25 cellular contexts compared by ENCODE assay signal in genomic region chr7:84055904-84056615, GRCh38.
DNase-seq lines count a peak whose midpoint lies in the region; ATAC-seq, FAIRE-seq and TF ChIP-seq lines count a peak whose summit lies in the region.
"Had no signal": no experiment of that assay in that cellular context is flagged by ENCODE, and none has a peak within 500 bp of the region (broad histone marks: within the 10 kb centered on the region; RNA-seq: fewer than 3 reads in every experiment).

No MANE protein-coding gene starts in this region.

- TF ChIP-seq CTCF in A549 (IDR thresholded peaks at IDR 0.05) (no peak), K562 (IDR thresholded peaks at IDR 0.05 in 2 of 3, conservative IDR thresholded peaks at IDR 0.05 in 1 of 3; ENCODE audit: insufficient read depth in 2 of 3, low read depth in 1 of 3, low read length in 3 of 3) (no peak)

- peaks cover 37% of the 10 kb centered on the region for H3K4me1 ChIP-seq in A549
- H3K4me1 ChIP-seq in K562 (replicated peaks in 1 of 2; ENCODE audit: control insufficient read depth in 2 of 2, insufficient read depth in 2 of 2, low read length in 2 of 2) = no peaks in the 10 kb centered on the region
- no peaks in the 10 kb centered on the region for H3K4me1 ChIP-seq in iPS-15b (ENCODE audit: control insufficient read depth, insufficient read depth, low read length)
- H3K4me1 ChIP-seq: BLaER1, body of pancreas, Peyer's patch, suprapubic skin, vagina had no signal

- H3K27ac ChIP-seq in A549 (peak overlapping the region in 1 of 2 experiments; percentile 13; a peak in 1 of 6 replicates), K562 (ENCODE audit: extremely low read depth, low read depth, low read length) (no peak overlapping the region)
- H3K27ac ChIP-seq: BLaER1, body of pancreas, KMS-11, Peyer's patch, suprapubic skin, vagina had no signal

- no peak overlapping the region for H3K4me3 ChIP-seq in A549
- H3K4me3 ChIP-seq in K562 = no peak overlapping the region
- peak overlapping the region; percentile 8 for H3K4me3 ChIP-seq in iPS-15b (ENCODE audit: low read depth, low read length)
- H3K4me3 ChIP-seq: BLaER1, body of pancreas, GM12878, Peyer's patch, suprapubic skin, vagina had no signal

- H3K27me3 ChIP-seq in K562 (ENCODE audit: control insufficient read depth in 2 of 2, insufficient read depth in 2 of 2, low read length in 2 of 2) (no peaks in the 10 kb centered on the region), iPS-15b (ENCODE audit: control insufficient read depth, insufficient read depth, low read length) (no peaks in the 10 kb centered on the region)
- H3K27me3 ChIP-seq: BLaER1, body of pancreas, Peyer's patch, suprapubic skin, vagina had no signal

- FAIRE-seq in A549 (lab: Jason Lieb, UNC) (peak; percentile 23), K562 (lab: Jason Lieb, UNC) (no peak)
- FAIRE-seq: GM12878 had no signal

- ATAC-seq in A549 (no peak), K562 (no peak), HG03196 (IDR thresholded peaks at IDR 0.05; ENCODE audit: unreplicated experiment) (no peak), GM18519 (IDR thresholded peaks at IDR 0.05; ENCODE audit: low FRiP score, unreplicated experiment) (no peak)
- ATAC-seq: activated CD8-positive, alpha-beta T cell treated with anti-CD3 and anti-CD28 coated beads, Interleukin-2, amount 10 ng/mL, durations not matched to agents 7 days and 5 days; activated naive CD8-positive, alpha-beta T cell treated with anti-CD3 and anti-CD28 coated beads, Interleukin-2, amount 50 U/mL, for 24 hours; body of pancreas; effector memory CD8-positive, alpha-beta T cell; GM12878; stimulated activated naive B cell treated with anti-CD40 and anti-IgM and Interleukin-4, amounts not matched to agents 10 μg/mL and 1 μg/mL and 100 μg/mL, for 72 hours had no signal

- 83% methylated on average over 2 of the region's 2 CpGs for WGBS in A549 (ENCODE audit: missing lambda C conversion rate)
- WGBS in K562 (ENCODE audit: insufficient coverage, low coverage, missing lambda C conversion rate) = 13% methylated on average over 2 of the region's 2 CpGs

- BruUV-seq in K562 (replicated peaks; lab: Mats Ljungman, UMichigan) = no TSS peak

- intact Hi-C loops in K562 (cut with micrococcal nuclease) = no loop called here

- TF ChIP-seq EP300 in A549 (IDR thresholded peaks at IDR 0.05) = no peak
- TF ChIP-seq EP300 in K562 (IDR thresholded peaks at IDR 0.05; ENCODE audit: low read length) = no peak

- H3K79me2 ChIP-seq in K562 (ENCODE audit: control insufficient read depth, insufficient read depth, low read length) = no peaks in the 10 kb centered on the region

- DNase-seq in A549 (ENCODE audit: low read depth in 1 of 2, low spot score in 1 of 2) = no peak
- DNase-seq in HPDE6-E6E7 (ENCODE audit: extremely low spot score) = peak; percentile 35
- DNase-seq in K562 (ENCODE audit: extremely low read depth in 1 of 4, low spot score in 3 of 4) = no peak
- no peak for DNase-seq in stimulated activated CD4-positive, alpha-beta T cell treated with anti-CD3 and anti-CD28 coated beads, Interleukin-4, amount 100 ng/mL, for 1 hour
- DNase-seq in dedifferentiated amniotic fluid mesenchymal stem cell (ENCODE audit: extremely low spot score) = no peak
- DNase-seq: activated CD8-positive, alpha-beta T cell treated with anti-CD3 and anti-CD28 coated beads, Interleukin-2, amount 10 ng/mL, durations not matched to agents 7 days and 5 days; activated gamma-delta T cell; activated naive CD8-positive, alpha-beta T cell treated with anti-CD3 and anti-CD28 coated beads, Interleukin-2, amount 50 U/mL, for 24 hours; activated T-cell treated with anti-CD3 and anti-CD28 coated beads for 4 hours; body of pancreas; DND-41; effector memory CD8-positive, alpha-beta T cell; HCEC 1CT; kidney glomerular epithelial cell; NCI-H510A treated with DMSO at 0.1 percent for 48 hours; Peyer's patch; stimulated activated naive B cell treated with anti-CD40 and anti-IgM and Interleukin-4, amounts not matched to agents 10 μg/mL and 1 μg/mL and 100 μg/mL, for 72 hours had no signal

- 0 out of 2 replicates have a peak overlapping the region, but pooled peaks have one; percentile 32 for H2AFZ ChIP-seq in K562 (ENCODE audit: low read depth, low read length)

- CTCF ChIA-PET in A549 (lab: Yijun Ruan, JAX) (no interaction called here), K562 (lab: Yijun Ruan, JAX; ENCODE audit: low intra/inter-chr PET ratio) (no interaction called here)

- H3K9me3 ChIP-seq in A549 = no peaks in the 10 kb centered on the region
- H3K9me3 ChIP-seq in K562 (replicated peaks; ENCODE audit: control insufficient read depth, insufficient read depth, low read depth, low read length) = no peaks in the 10 kb centered on the region
- H3K9me3 ChIP-seq in iPS-15b (ENCODE audit: control insufficient read depth, insufficient read depth, low read length) = no peaks in the 10 kb centered on the region
- H3K9me3 ChIP-seq: BLaER1, body of pancreas, Peyer's patch, suprapubic skin, vagina had no signal

- H3K9me1 ChIP-seq in K562 (ENCODE audit: control insufficient read depth, insufficient read depth, low read length) = no peaks in the 10 kb centered on the region

- H3K36me3 ChIP-seq in K562 (ENCODE audit: control insufficient read depth, insufficient read depth, low read length) (no peaks in the 10 kb centered on the region), iPS-15b (ENCODE audit: control insufficient read depth, insufficient read depth, low read length) (no peaks in the 10 kb centered on the region)
- H3K36me3 ChIP-seq: BLaER1, Peyer's patch, suprapubic skin, vagina had no signal

- POLR2A ChIA-PET in A549 (lab: Yijun Ruan, JAX) (no interaction called here), K562 (lab: Yijun Ruan, JAX) (no interaction called here)

- in situ Hi-C loops in K562 (cut with MboI) = no loop called here

- TF ChIP-seq RAD21 in A549 (conservative IDR thresholded peaks at IDR 0.05 in 1 of 2, IDR thresholded peaks at IDR 0.05 in 1 of 2) = no peak
- no peak for TF ChIP-seq RAD21 in K562 (CRISPR knock-in tag; conservative IDR thresholded peaks at IDR 0.05 in 1 of 2, IDR thresholded peaks at IDR 0.05 in 1 of 2)

- TF ChIP-seq POLR2A in A549 (IDR thresholded peaks at IDR 0.05; ENCODE audit: low read length) = no peak
- TF ChIP-seq POLR2A in K562 (conservative IDR thresholded peaks at IDR 0.05) = no peak

- H3K9ac ChIP-seq in K562 (ENCODE audit: insufficient read depth in 1 of 2, low read depth in 2 of 2, low read length in 2 of 2) (no peak overlapping the region), iPS-15b (ENCODE audit: low read depth, low read length) (no peak overlapping the region)
- H3K9ac ChIP-seq: BLaER1, KMS-11 had no signal

- H3K4me2 ChIP-seq in A549 (peak overlapping the region; percentile 6; the same call in 1 of the 3 replicates), K562 (ENCODE audit: insufficient read depth, low read length) (no peak overlapping the region)
- H3K4me2 ChIP-seq: BLaER1, KMS-11 had no signal

- H4K20me1 ChIP-seq in K562 (replicated peaks; ENCODE audit: control insufficient read depth, insufficient read depth, low read length) = no peaks in the 10 kb centered on the region
- H4K20me1 ChIP-seq: BLaER1 had no signal

TF ChIP-seq in A549, 52 proteins besides CTCF, POLR2A, EP300 and RAD21:
- TF ChIP-seq MAFK (IDR thresholded peaks at IDR 0.05; ENCODE audit: partially characterized antibody) (peak; percentile 74), ATOH8 (CRISPR knock-in tag; IDR thresholded peaks at IDR 0.05; ENCODE audit: low read depth) (no peak)

TF ChIP-seq in K562, 482 proteins besides CTCF, POLR2A, EP300 and RAD21:
- TF ChIP-seq ZNF316 (IDR thresholded peaks at IDR 0.05) (peak; percentile 64), MAFG (tag; conservative IDR thresholded peaks at IDR 0.05) (0 out of 2 replicates have a peak, but pooled peaks have one; percentile 29), ZNF23 (CRISPR knock-in tag; IDR thresholded peaks at IDR 0.05) (no peak), MAFK (IDR thresholded peaks at IDR 0.05; ENCODE audit: low read length) (peak; percentile 14; the same call in 1 of the 2 replicates), C11orf30 (IDR thresholded peaks at IDR 0.05; ENCODE audit: low read depth) (peak; percentile 23; the same call in 1 of the 2 replicates), ZBTB34 (CRISPR knock-in tag; IDR thresholded peaks at IDR 0.05) (no peak), TRIM24 (IDR thresholded peaks at IDR 0.05) (no peak), MAFF (IDR thresholded peaks at IDR 0.05; ENCODE audit: low read length) (0 out of 2 replicates have a peak, but pooled peaks have one; percentile 4)

Comparison
In these comparisons a context has a peak if more than half of its experiments do, and no peak if none do; other contexts are left out.
1. Of the 35 proteins assayed by ChIP-seq in both K562 and A549: peak only in K562: none; only in A549: none; in both: MAFK; in neither: 34.